ENCODE assay signal across 28 cellular contexts in genomic region chr12:29830391-29830790, GRCh38.
"Had no signal": no experiment of that assay in that cellular context is flagged by ENCODE, and none has a peak within 500 bp of the region (broad histone marks: within the 10 kb centered on the region; RNA-seq: fewer than 3 reads in every experiment).

No MANE protein-coding gene starts in this region.

- H3K4me2 ChIP-seq: neural progenitor cell had no signal

- H3K27me3 Mint-ChIP-seq: progenitor cell of endocrine pancreas; stimulated activated naive B cell treated with anti-CD40 and anti-IgM and Interleukin-4, amounts not matched to agents 10 μg/mL and 1 μg/mL and 100 μg/mL, for 72 hours; stimulated activated naive CD8-positive, alpha-beta T cell treated with anti-CD3 and anti-CD28 coated beads, Interleukin-15, Interleukin-2, amounts not matched to agents 100 ng/mL and 50 ng/mL, for 24 hours; type B pancreatic cell had no signal

- H3K36me3 Mint-ChIP-seq: neural progenitor cell; stimulated activated effector memory CD8-positive, alpha-beta T cell treated with anti-CD3 and anti-CD28 coated beads, Interleukin-12 subunit alpha, Interleukin-12 subunit beta, amount 100 ng/mL, for 72 hours; stimulated activated naive B cell treated with anti-CD40 and anti-IgM and Interleukin-4, amounts not matched to agents 10 μg/mL and 1 μg/mL and 100 μg/mL, for 72 hours had no signal

- H3K27ac ChIP-seq: neural progenitor cell, ovary, parathyroid adenoma, psoas muscle, right lobe of liver, sigmoid colon, stomach, testis, tibial artery, transverse colon, upper lobe of right lung, uterus had no signal

- H2AFZ ChIP-seq: neural progenitor cell, parathyroid adenoma had no signal

- H3K4me1 ChIP-seq: neural progenitor cell, parathyroid adenoma, psoas muscle, right lobe of liver, sigmoid colon, testis, tibial artery, transverse colon, upper lobe of right lung, uterus had no signal

- H3K79me2 ChIP-seq: parathyroid adenoma had no signal

- ATAC-seq: natural killer cell; psoas muscle; right cardiac atrium; right lobe of liver; stimulated activated effector memory CD8-positive, alpha-beta T cell treated with anti-CD3 and anti-CD28 coated beads, Interleukin-12 subunit alpha, Interleukin-12 subunit beta, amount 100 ng/mL, for 72 hours; stimulated activated naive B cell treated with anti-CD40 and anti-IgM and Interleukin-4, amounts not matched to agents 10 μg/mL and 1 μg/mL and 100 μg/mL, for 72 hours; upper lobe of right lung had no signal

- H3K36me3 ChIP-seq: neural progenitor cell, ovary, right lobe of liver, sigmoid colon, stomach, tibial artery, transverse colon, upper lobe of right lung, uterus had no signal

- H3K4me1 Mint-ChIP-seq: natural killer cell; nephron; neural progenitor cell; stimulated activated effector memory CD8-positive, alpha-beta T cell treated with anti-CD3 and anti-CD28 coated beads, Interleukin-12 subunit alpha, Interleukin-12 subunit beta, amount 100 ng/mL, for 72 hours; stimulated activated naive B cell treated with anti-CD40 and anti-IgM and Interleukin-4, amounts not matched to agents 10 μg/mL and 1 μg/mL and 100 μg/mL, for 72 hours had no signal

- H3K27me3 ChIP-seq: neural progenitor cell, ovary, right lobe of liver, sigmoid colon, stomach, testis, tibial artery, transverse colon, upper lobe of right lung, uterus had no signal

- DNase-seq: natural killer cell; occipital lobe; ovary; posterior cingulate gyrus; psoas muscle; right cardiac atrium; right lobe of liver; sigmoid colon; small intestine; stimulated activated CD4-positive, alpha-beta T cell treated with anti-CD3 and anti-CD28 coated beads, Interleukin-15, amount 100 ng/mL, for 24 hours; stimulated activated CD4-positive, alpha-beta T cell treated with anti-CD3 and anti-CD28 coated beads, Interleukin-2, amount 100 ng/mL, for 24 hours; stimulated activated CD4-positive, alpha-beta T cell treated with anti-CD3 and anti-CD28 coated beads, Interleukin-2, amount 100 ng/mL, for 48 hours; stimulated activated CD4-positive, alpha-beta T cell treated with anti-CD3 and anti-CD28 coated beads, Interleukin-4, amount 100 ng/mL, for 24 hours; stimulated activated naive B cell treated with anti-CD40 and anti-IgM and Interleukin-4, amounts not matched to agents 10 μg/mL and 1 μg/mL and 100 μg/mL, for 72 hours; stimulated activated naive CD4-positive, alpha-beta T cell treated with Interleukin-2 at 50 U/mL for 16 hours; stomach; testis; tibial artery; transverse colon; upper lobe of right lung; uterus had no signal

- H3K4me3 ChIP-seq: neural progenitor cell, ovary, psoas muscle, right lobe of liver, sigmoid colon, stomach, testis, tibial artery, transverse colon, upper lobe of right lung, uterus had no signal

- H3K27ac Mint-ChIP-seq: natural killer cell; nephron; neural progenitor cell; progenitor cell of endocrine pancreas; stimulated activated effector memory CD8-positive, alpha-beta T cell treated with anti-CD3 and anti-CD28 coated beads, Interleukin-12 subunit alpha, Interleukin-12 subunit beta, amount 100 ng/mL, for 72 hours; stimulated activated naive B cell treated with anti-CD40 and anti-IgM and Interleukin-4, amounts not matched to agents 10 μg/mL and 1 μg/mL and 100 μg/mL, for 72 hours; stimulated activated naive CD8-positive, alpha-beta T cell treated with anti-CD3 and anti-CD28 coated beads, Interleukin-15, Interleukin-2, amounts not matched to agents 100 ng/mL and 50 ng/mL, for 24 hours; type B pancreatic cell had no signal

- H3K4me3 Mint-ChIP-seq: natural killer cell; nephron; neural progenitor cell; stimulated activated effector memory CD8-positive, alpha-beta T cell treated with anti-CD3 and anti-CD28 coated beads, Interleukin-12 subunit alpha, Interleukin-12 subunit beta, amount 100 ng/mL, for 72 hours; stimulated activated naive B cell treated with anti-CD40 and anti-IgM and Interleukin-4, amounts not matched to agents 10 μg/mL and 1 μg/mL and 100 μg/mL, for 72 hours; stimulated activated naive CD8-positive, alpha-beta T cell treated with anti-CD3 and anti-CD28 coated beads, Interleukin-15, Interleukin-2, amounts not matched to agents 100 ng/mL and 50 ng/mL, for 24 hours; type B pancreatic cell had no signal

- H3K9me3 ChIP-seq: ovary, right lobe of liver, testis, tibial artery, transverse colon, upper lobe of right lung, uterus had no signal
